Comparison of ENCODE assay signal across 8 cellular contexts in the genomic region with DNA sequence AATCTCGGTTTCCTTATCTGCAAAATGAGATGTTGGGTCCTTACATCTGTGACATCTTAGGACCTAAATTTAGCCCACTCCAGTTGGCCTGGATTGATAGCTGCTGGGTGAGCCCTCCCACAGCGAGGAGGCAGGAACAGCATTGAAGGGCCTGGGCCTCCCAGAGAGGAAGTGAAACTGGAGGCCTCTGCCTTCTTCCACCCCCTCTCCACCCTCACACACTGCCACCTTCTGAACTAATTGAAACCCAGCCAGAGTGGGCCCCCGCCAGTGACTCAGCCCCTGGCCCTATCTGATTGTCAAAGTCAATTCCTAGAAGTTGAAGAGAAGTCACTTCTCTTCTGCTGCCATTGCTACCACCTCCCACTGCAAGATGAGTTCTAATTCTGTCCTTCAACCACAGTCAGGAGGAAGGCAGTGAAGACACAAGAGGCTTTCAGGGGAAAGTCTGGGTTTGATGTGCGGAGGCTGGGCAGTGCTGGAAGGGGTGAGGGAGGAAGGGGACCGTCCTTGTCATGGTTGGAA. TPM values are rescaled to one million over a fixed set of nuclear protein-coding genes. Genes with fewer than 3 reads are reported as not detected.
DNase-seq lines count a peak whose midpoint lies in the region; ATAC-seq lines count a peak whose summit lies in the region.

No MANE protein-coding gene starts in this region.

- peak; percentile 76 for ATAC-seq in GM21526 (IDR thresholded peaks at IDR 0.05; ENCODE audit: low FRiP score, unreplicated experiment)
- ATAC-seq in left cardiac atrium = peak; percentile 81 to 86

- in situ Hi-C loops in KBM-7 (cut with MboI; ENCODE audit: low pct_unique_long_range_greater_than_20kb, low sequenced_read_pairs) = no loop called here

- intact Hi-C loops in left cardiac atrium (cut with DNase I) = no loop called here

- DNase-seq in Daoy (ENCODE audit: low read depth) (peak; percentile 80), KBM-7 (peak; percentile 100), left cardiac atrium (peak; percentile 42), HK-2 (ENCODE audit: unreplicated experiment) (no peak), NCI-H345 treated with DMSO at 0.1 percent for 48 hours (lab: John Stamatoyannopoulos, UW; ENCODE audit: unreplicated experiment) (no peak)
- peak; percentile 85 to 91 for DNase-seq in activated CD4-positive, alpha-beta T cell treated with anti-CD3 and anti-CD28 coated beads, Interleukin-2, amount 50 U/mL, for 48 hours
- DNase-seq in stimulated activated CD8-positive, alpha-beta memory T cell treated with anti-CD3 and anti-CD28 coated beads, Interleukin-15, amount 100 ng/mL, for 24 hours (ENCODE audit: low read depth) = peak; percentile 40

RNA-seq across cellular contexts. Expression of a gene that starts 55.2 kb away (rescaled TPM):
- total RNA-seq in Daoy (2014; rRNA removed; shearing (Covaris generic)) = 40.6 and 41.9 TPM in 2 replicates
- total RNA-seq in left cardiac atrium = 10 to 100 TPM; 28.7 to 32.6 TPM

Comparison
In these comparisons a context has a peak if more than half of its experiments do, and no peak if none do; other contexts are left out.
1. DNase-seq: peak in Daoy (single experiment), KBM-7 (single experiment), activated CD4-positive, alpha-beta T cell treated with anti-CD3 and anti-CD28 coated beads, Interleukin-2, amount 50 U/mL, for 48 hours (2 of 2), left cardiac atrium (single experiment) and stimulated activated CD8-positive, alpha-beta memory T cell treated with anti-CD3 and anti-CD28 coated beads, Interleukin-15, amount 100 ng/mL, for 24 hours (single experiment); none in HK-2 (single experiment) and NCI-H345 treated with DMSO at 0.1 percent for 48 hours (single experiment).